24 cellular contexts compared by ENCODE assay signal in genomic region chr14:39228044-39228443, GRCh38. TPM values are rescaled to one million over a fixed set of nuclear protein-coding genes. Genes with fewer than 3 reads are reported as not detected.
DNase-seq lines count a peak whose midpoint lies in the region; ATAC-seq, FAIRE-seq and TF ChIP-seq lines count a peak whose summit lies in the region.
"Had no signal": no experiment of that assay in that cellular context is flagged by ENCODE, and none has a peak within 500 bp of the region (broad histone marks: within the 10 kb centered on the region; RNA-seq: fewer than 3 reads in every experiment).

No MANE protein-coding gene starts in this region.

- FAIRE-seq in D721Med (lab: Jason Lieb, UNC) (peak; percentile 61), HTR-8/SVneo (lab: Jason Lieb, UNC) (no peak)

- H3K4me3 Mint-ChIP-seq in activated T-cell treated with anti-CD3 and anti-CD28 coated beads, Interleukin-2, amount 50 U/mL, for 24 hours, result no peak overlapping the region
- H3K4me3 Mint-ChIP-seq in activated naive CD8-positive, alpha-beta T cell treated with anti-CD3 and anti-CD28 coated beads for 36 hours, result no peak overlapping the region
- H3K4me3 Mint-ChIP-seq in natural killer cell treated with Interleukin-12 subunit alpha and Interleukin-12 subunit beta and Interleukin-15 and Interleukin-18, amount 100 ng/mL, for 72 hours, result peak overlapping the region; percentile 85
- H3K4me3 Mint-ChIP-seq: memory B cell had no signal

- no peak for TF ChIP-seq EP300 in esophagus muscularis mucosa (IDR thresholded peaks at IDR 0.05)

- H3K36me3 ChIP-seq in esophagus muscularis mucosa, result no peaks in the 10 kb centered on the region
- H3K36me3 ChIP-seq: adrenal gland, BLaER1, brain microvascular endothelial cell, heart right ventricle, suprapubic skin had no signal

- H3K36me3 Mint-ChIP-seq in activated T-cell treated with anti-CD3 and anti-CD28 coated beads, Interleukin-2, amount 50 U/mL, for 24 hours (ENCODE audit: low read depth), result no peaks in the 10 kb centered on the region
- no peaks in the 10 kb centered on the region for H3K36me3 Mint-ChIP-seq in activated naive CD8-positive, alpha-beta T cell treated with anti-CD3 and anti-CD28 coated beads for 36 hours
- no peaks in the 10 kb centered on the region for H3K36me3 Mint-ChIP-seq in natural killer cell treated with Interleukin-12 subunit alpha and Interleukin-12 subunit beta and Interleukin-15 and Interleukin-18, amount 100 ng/mL, for 72 hours
- H3K36me3 Mint-ChIP-seq: memory B cell had no signal

- intact Hi-C loops in esophagus muscularis mucosa (cut with DNase I), result no loop called here

- peak overlapping the region; percentile 96 for H3K27ac Mint-ChIP-seq in activated T-cell treated with anti-CD3 and anti-CD28 coated beads, Interleukin-2, amount 50 U/mL, for 24 hours
- H3K27ac Mint-ChIP-seq in activated naive CD8-positive, alpha-beta T cell treated with anti-CD3 and anti-CD28 coated beads for 36 hours, result peak overlapping the region; percentile 94
- peak overlapping the region; percentile 99 to 100 for H3K27ac Mint-ChIP-seq in natural killer cell treated with Interleukin-12 subunit alpha and Interleukin-12 subunit beta and Interleukin-15 and Interleukin-18, amount 100 ng/mL, for 72 hours
- H3K27ac Mint-ChIP-seq: memory B cell had no signal

- no peak overlapping the region for H3K4me3 ChIP-seq in esophagus muscularis mucosa
- H3K4me3 ChIP-seq: adrenal gland, BLaER1, heart right ventricle, suprapubic skin had no signal

- H3K9me3 Mint-ChIP-seq in activated T-cell treated with anti-CD3 and anti-CD28 coated beads, Interleukin-2, amount 50 U/mL, for 24 hours, result no peaks in the 10 kb centered on the region
- H3K9me3 Mint-ChIP-seq in activated naive CD8-positive, alpha-beta T cell treated with anti-CD3 and anti-CD28 coated beads for 36 hours, result no peaks in the 10 kb centered on the region
- no peaks in the 10 kb centered on the region for H3K9me3 Mint-ChIP-seq in natural killer cell treated with Interleukin-12 subunit alpha and Interleukin-12 subunit beta and Interleukin-15 and Interleukin-18, amount 100 ng/mL, for 72 hours
- H3K9me3 Mint-ChIP-seq: memory B cell had no signal

- no peaks in the 10 kb centered on the region for H3K4me1 ChIP-seq in esophagus muscularis mucosa
- H3K4me1 ChIP-seq: adrenal gland, suprapubic skin had no signal

- no peak for DNase-seq in activated T-cell treated with anti-CD3 and anti-CD28 coated beads, Interleukin-2, amount 50 U/mL, for 24 hours
- no peak for DNase-seq in activated T-cell treated with anti-CD3 and anti-CD28 coated beads, Interleukin-2, amount 50 U/mL, for 48 hours
- DNase-seq in D721Med (ENCODE audit: insufficient read length, low spot score) (no peak), esophagus muscularis mucosa (ENCODE audit: extremely low spot score) (no peak), HTR-8/SVneo (ENCODE audit: insufficient read length, low spot score) (no peak), 8988T (no peak)
- no peak for DNase-seq in activated naive CD8-positive, alpha-beta T cell treated with anti-CD3 and anti-CD28 coated beads for 36 hours
- DNase-seq in natural killer cell treated with Interleukin-12 subunit alpha and Interleukin-12 subunit beta and Interleukin-15 and Interleukin-18, amount 100 ng/mL, for 72 hours (ENCODE audit: low spot score), result no peak
- DNase-seq: adrenal gland; brain microvascular endothelial cell; EL; erythroblast; foreskin fibroblast; heart right ventricle; IMR-90; NCI-H1105 treated with DMSO at 0.1 percent for 48 hours; NCI-H2081; NCI-H226; NCI-H748 treated with DMSO at 0.1 percent for 48 hours; RPMI8226; stimulated activated CD4-positive, alpha-beta T cell treated with anti-CD3 and anti-CD28 coated beads, Interleukin-1b, Interleukin-23, amount 100 ng/mL, for 48 hours had no signal

- no peaks in the 10 kb centered on the region for H3K9me3 ChIP-seq in esophagus muscularis mucosa
- H3K9me3 ChIP-seq: adrenal gland, BLaER1, heart right ventricle, suprapubic skin had no signal

- no peak for TF ChIP-seq CTCF in D721Med (IDR thresholded peaks at IDR 0.05; ENCODE audit: insufficient read depth, missing control alignments)
- no peak for TF ChIP-seq CTCF in esophagus muscularis mucosa (IDR thresholded peaks at IDR 0.05)

- H3K4me1 Mint-ChIP-seq in activated T-cell treated with anti-CD3 and anti-CD28 coated beads, Interleukin-2, amount 50 U/mL, for 24 hours (ENCODE audit: low read depth), result peaks cover 46% of the 10 kb centered on the region
- peaks cover 36% of the 10 kb centered on the region for H3K4me1 Mint-ChIP-seq in activated naive CD8-positive, alpha-beta T cell treated with anti-CD3 and anti-CD28 coated beads for 36 hours
- peaks cover 36 to 46% of the 10 kb centered on the region in 2 donors for H3K4me1 Mint-ChIP-seq in natural killer cell treated with Interleukin-12 subunit alpha and Interleukin-12 subunit beta and Interleukin-15 and Interleukin-18, amount 100 ng/mL, for 72 hours (ENCODE audit: low read depth in 2 of 2)
- H3K4me1 Mint-ChIP-seq: memory B cell had no signal

- no peak for TF ChIP-seq POLR2A in esophagus muscularis mucosa (IDR thresholded peaks at IDR 0.05; ENCODE audit: low read depth)

- no peaks in the 10 kb centered on the region for H3K27me3 ChIP-seq in esophagus muscularis mucosa
- H3K27me3 ChIP-seq: adrenal gland, BLaER1, brain microvascular endothelial cell, heart right ventricle, suprapubic skin had no signal

- WGBS in esophagus muscularis mucosa, result 94% methylated on average over 3 of the region's 3 CpGs

- H3K27ac ChIP-seq in esophagus muscularis mucosa (replicated peaks in 1 of 4), result no peak overlapping the region
- H3K27ac ChIP-seq: adrenal gland, BLaER1, brain microvascular endothelial cell, suprapubic skin had no signal

- no peak for ATAC-seq in natural killer cell treated with Interleukin-12 subunit alpha and Interleukin-12 subunit beta and Interleukin-15 and Interleukin-18, amount 100 ng/mL, for 72 hours
- ATAC-seq: heart right ventricle had no signal

- no peaks in the 10 kb centered on the region for H3K27me3 Mint-ChIP-seq in activated T-cell treated with anti-CD3 and anti-CD28 coated beads, Interleukin-2, amount 50 U/mL, for 24 hours
- H3K27me3 Mint-ChIP-seq in activated naive CD8-positive, alpha-beta T cell treated with anti-CD3 and anti-CD28 coated beads for 36 hours, result no peaks in the 10 kb centered on the region
- no peaks in the 10 kb centered on the region for H3K27me3 Mint-ChIP-seq in natural killer cell treated with Interleukin-12 subunit alpha and Interleukin-12 subunit beta and Interleukin-15 and Interleukin-18, amount 100 ng/mL, for 72 hours

RNA-seq across cellular contexts. Expression of gene MIA2, which starts 5.7 kb away (rescaled TPM):
- 10 to 100 TPM; 19.1 to 19.5 TPM for total RNA-seq in activated naive CD8-positive, alpha-beta T cell treated with anti-CD3 and anti-CD28 coated beads for 36 hours
- 10 to 100 TPM; 26.1 to 26.9 TPM for total RNA-seq in natural killer cell treated with Interleukin-12 subunit alpha and Interleukin-12 subunit beta and Interleukin-15 and Interleukin-18, amount 100 ng/mL, for 72 hours
- 10 to 100 TPM; 10.9 to 17.0 (median 12.6) TPM for total RNA-seq in esophagus muscularis mucosa

RNA-seq across cellular contexts. Expression of gene PNN, which starts 53.0 kb away (rescaled TPM):
- total RNA-seq in activated naive CD8-positive, alpha-beta T cell treated with anti-CD3 and anti-CD28 coated beads for 36 hours, result 100 to 1,000 TPM; 108 to 111 TPM
- 100 to 1,000 TPM in 1 of 2 donors, 10 to 100 TPM in 1; 71.0 to 161 TPM for total RNA-seq in natural killer cell treated with Interleukin-12 subunit alpha and Interleukin-12 subunit beta and Interleukin-15 and Interleukin-18, amount 100 ng/mL, for 72 hours
- total RNA-seq in esophagus muscularis mucosa, result 10 to 100 TPM; 21.0 to 32.8 (median 21.6) TPM

RNA-seq across cellular contexts. Expression of gene TRAPPC6B, which starts 57.9 kb away (rescaled TPM):
- total RNA-seq in activated naive CD8-positive, alpha-beta T cell treated with anti-CD3 and anti-CD28 coated beads for 36 hours, result 10 to 100 TPM; 21.8 to 21.9 TPM
- 10 to 100 TPM; 27.5 to 32.1 TPM for total RNA-seq in natural killer cell treated with Interleukin-12 subunit alpha and Interleukin-12 subunit beta and Interleukin-15 and Interleukin-18, amount 100 ng/mL, for 72 hours
- 10 to 100 TPM; 23.9 to 40.3 (median 30.4) TPM for total RNA-seq in esophagus muscularis mucosa
